15 cellular contexts compared by ENCODE assay signal in genomic region chr2:45874324-45874723, GRCh38.
A peak's percentile ranks its signal among the peaks of the same experiment; 100 is the strongest.
DNase-seq lines count a peak whose midpoint lies in the region; ATAC-seq and TF ChIP-seq lines count a peak whose summit lies in the region.
"Had no signal": no experiment of that assay in that cellular context is flagged by ENCODE, and none has a peak within 500 bp of the region (broad histone marks: within the 10 kb centered on the region; RNA-seq: fewer than 3 reads in every experiment).

No MANE protein-coding gene starts in this region.

- H3K27ac ChIP-seq in CD4-positive, alpha-beta T cell (ENCODE audit: low read depth, low read length), result no peak overlapping the region
- H3K27ac ChIP-seq: BLaER1 treated with 17β-estradiol and CSF1 and Interleukin-3, amounts not matched to agents 10 nM and 100 nM had no signal

- TF ChIP-seq CTCF in CD4-positive, alpha-beta T cell (IDR thresholded peaks at IDR 0.05), result no peak
- TF ChIP-seq CTCF in foreskin fibroblast (IDR thresholded peaks at IDR 0.05; ENCODE audit: low read depth, low read length), result no peak

- no peak overlapping the region for H3K27ac Mint-ChIP-seq in CD4-positive, alpha-beta T cell
- H3K27ac Mint-ChIP-seq: activated CD4-positive, alpha-beta memory T cell treated with anti-CD3 and anti-CD28 coated beads, Interleukin-2, amount 10 ng/mL, durations not matched to agents 7 days and 5 days; activated naive CD4-positive, alpha-beta T cell treated with anti-CD3 and anti-CD28 coated beads, Interleukin-2, amount 50 U/mL, for 72 hours; dendritic cell treated with granulocyte-macrophage colony-stimulating factor and Interleukin-4, amounts not matched to agents 40 ng/mL and 50 ng/mL, for 4 days; stimulated activated naive B cell treated with anti-CD40 and anti-IgM and Interleukin-4, amounts not matched to agents 10 μg/mL and 1 μg/mL and 100 μg/mL, for 72 hours; T-helper 1 cell treated with Interleukin-12 subunit alpha and Interleukin-12 subunit beta and Interleukin-4 antibody, amounts not matched to agents 30 μg/mL and 1 μg/mL, for 36 hours had no signal

- no peaks in the 10 kb centered on the region for H3K27me3 ChIP-seq in CD4-positive, alpha-beta T cell (ENCODE audit: control insufficient read depth, insufficient read depth, low read length)
- H3K27me3 ChIP-seq: BLaER1 treated with 17β-estradiol and CSF1 and Interleukin-3, amounts not matched to agents 10 nM and 100 nM had no signal

- TF ChIP-seq EP300 in Ishikawa (IDR thresholded peaks at IDR 0.05; ENCODE audit: borderline replicate concordance), result no peak

- no peak for ATAC-seq in CD4-positive, alpha-beta T cell (ENCODE audit: poor library complexity)
- ATAC-seq: activated naive CD4-positive, alpha-beta T cell treated with anti-CD3 and anti-CD28 coated beads, Interleukin-2, amount 50 U/mL, for 72 hours; stimulated activated naive B cell treated with anti-CD40 and anti-IgM and Interleukin-4, amounts not matched to agents 10 μg/mL and 1 μg/mL and 100 μg/mL, for 72 hours had no signal

- H3K4me3 Mint-ChIP-seq in CD4-positive, alpha-beta T cell, result no peak overlapping the region
- H3K4me3 Mint-ChIP-seq: activated CD4-positive, alpha-beta memory T cell treated with anti-CD3 and anti-CD28 coated beads, Interleukin-2, amount 10 ng/mL, durations not matched to agents 7 days and 5 days; dendritic cell treated with granulocyte-macrophage colony-stimulating factor and Interleukin-4, amounts not matched to agents 40 ng/mL and 50 ng/mL, for 4 days; stimulated activated naive B cell treated with anti-CD40 and anti-IgM and Interleukin-4, amounts not matched to agents 10 μg/mL and 1 μg/mL and 100 μg/mL, for 72 hours had no signal

- intact Hi-C loops in head of caudate nucleus (cut with DNase I), result no loop called here
- intact Hi-C loops in CD4-positive, alpha-beta T cell (cut with DNase I, micrococcal nuclease), result no loop called here

- peaks cover 11% of the 10 kb centered on the region for H3K9me3 ChIP-seq in CD4-positive, alpha-beta T cell (ENCODE audit: control insufficient read depth, low read length)

- TF ChIP-seq RAD21 in Ishikawa (IDR thresholded peaks at IDR 0.05; ENCODE audit: low read depth), result no peak

- no peaks in the 10 kb centered on the region for H3K4me1 Mint-ChIP-seq in CD4-positive, alpha-beta T cell (ENCODE audit: low read depth)

- POLR2A ChIA-PET in CD4-positive, alpha-beta T cell (lab: Charles Lee), result no interaction called here

- peak; percentile 38 for DNase-seq in NCI-H69 (lab: John Stamatoyannopoulos, UW)
- DNase-seq in head of caudate nucleus, result peak in 22 of 42 donors; percentile 22 to 66 (median 41)
- DNase-seq in putamen (ENCODE audit: low spot score), result peak; percentile 56
- DNase-seq in activated CD4-positive, CD25-positive, alpha-beta regulatory T cell treated with anti-CD3 and anti-CD28 coated beads, Interleukin-2, amount 50 U/mL, for 72 hours, result no peak
- no peak for DNase-seq in CD4-positive, alpha-beta T cell
- DNase-seq in amniotic stem cell (lab: John Stamatoyannopoulos, UW), result no peak
- DNase-seq in foreskin fibroblast, result no peak
- DNase-seq: activated CD4-positive, alpha-beta memory T cell treated with anti-CD3 and anti-CD28 coated beads, Interleukin-2, amount 10 ng/mL, durations not matched to agents 7 days and 5 days; GDM1; stimulated activated naive B cell treated with anti-CD40 and anti-IgM and Interleukin-4, amounts not matched to agents 10 μg/mL and 1 μg/mL and 100 μg/mL, for 72 hours had no signal

- H3K27me3 Mint-ChIP-seq in CD4-positive, alpha-beta T cell, result no peaks in the 10 kb centered on the region
- H3K27me3 Mint-ChIP-seq: stimulated activated naive B cell treated with anti-CD40 and anti-IgM and Interleukin-4, amounts not matched to agents 10 μg/mL and 1 μg/mL and 100 μg/mL, for 72 hours had no signal

- H3K36me3 Mint-ChIP-seq in CD4-positive, alpha-beta T cell (ENCODE audit: low read depth), result peaks cover 33% of the 10 kb centered on the region

- peaks cover 16% of the 10 kb centered on the region for H3K9me3 Mint-ChIP-seq in CD4-positive, alpha-beta T cell

- no peak overlapping the region for H3K4me3 ChIP-seq in foreskin fibroblast (ENCODE audit: low read depth in 1 of 2, low read length in 2 of 2)
- H3K4me3 ChIP-seq: BLaER1 treated with 17β-estradiol and CSF1 and Interleukin-3, amounts not matched to agents 10 nM and 100 nM had no signal

- CTCF ChIA-PET in CD4-positive, alpha-beta T cell (lab: Charles Lee), result no interaction called here

TF ChIP-seq in Ishikawa, 13 proteins besides CTCF, POLR2A, EP300 and RAD21:
- 0 out of 2 replicates have a peak, but pooled peaks have one; percentile 18 for TF ChIP-seq CEBPB (IDR thresholded peaks at IDR 0.05)
- TF ChIP-seq NFIC (IDR thresholded peaks at IDR 0.05), result 0 out of 2 replicates have a peak, but pooled peaks have one; percentile 48
- peak; percentile 70 for TF ChIP-seq USF1 (IDR thresholded peaks at IDR 0.05)
- no peak for TF ChIP-seq TCF12 (IDR thresholded peaks at IDR 0.05; ENCODE audit: low read depth)

Comparison
In these comparisons a context has a peak if more than half of its experiments do, and no peak if none do; other contexts are left out.
1. DNase-seq: peak in NCI-H69 (single experiment), head of caudate nucleus (22 of 42) and putamen (single experiment); none in activated CD4-positive, CD25-positive, alpha-beta regulatory T cell treated with anti-CD3 and anti-CD28 coated beads, Interleukin-2, amount 50 U/mL, for 72 hours (single experiment), CD4-positive, alpha-beta T cell (0 of 10), amniotic stem cell (single experiment) and foreskin fibroblast (0 of 2).